In the genomic region with DNA sequence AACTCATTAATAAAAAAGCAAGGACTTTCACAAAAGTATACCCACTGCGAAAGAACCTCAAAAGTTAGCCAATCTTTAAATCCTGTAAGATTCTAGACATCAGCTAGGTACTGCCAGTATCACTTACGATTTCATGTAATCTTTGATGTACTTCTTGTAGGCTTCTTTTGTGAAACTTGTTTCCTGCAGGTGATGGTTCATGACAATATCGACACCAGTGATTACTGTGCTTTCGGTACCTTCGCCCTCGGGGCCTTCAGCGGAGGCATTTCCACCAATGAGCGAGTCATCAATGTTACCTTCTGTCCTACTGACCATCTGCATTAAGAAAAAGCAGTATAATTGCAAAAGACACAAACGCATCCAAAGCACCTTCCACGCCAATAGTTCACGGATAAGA, we compare ENCODE assay signal across 8 cellular contexts. TPM values are rescaled to one million over a fixed set of nuclear protein-coding genes. Genes with fewer than 3 reads are reported as not detected.
DNase-seq lines count a peak whose midpoint lies in the region; ATAC-seq and TF ChIP-seq lines count a peak whose summit lies in the region.

No MANE protein-coding gene starts in this region.

- no peaks in the 10 kb centered on the region for H3K27me3 Mint-ChIP-seq in activated T-helper 1 cell treated with anti-CD3 and anti-CD28 coated beads, Interleukin-12 subunit alpha, Interleukin-12 subunit beta, Interleukin-2, Interleukin-4 antibody, amounts not matched to agents 30 ng/mL and 10 ng/mL and 1 ng/mL, durations not matched to agents 14 hours and 24 hours and 36 hours (ENCODE audit: insufficient read depth)

- H3K4me3 ChIP-seq in HFF-Myc (replicated peaks; ENCODE audit: low read depth, low read length) (peak overlapping the region; percentile 89), iPS DF 6.9 (ENCODE audit: low read length) (peak overlapping the region; percentile 87; the same call in 1 of the 2 replicates)

- no peaks in the 10 kb centered on the region for H3K9me3 ChIP-seq in iPS DF 6.9 (ENCODE audit: control insufficient read depth, insufficient read depth, low read length)

- no peaks in the 10 kb centered on the region for H3K4me1 ChIP-seq in iPS DF 6.9 (ENCODE audit: control insufficient read depth, insufficient read depth, low read length)

- peaks cover 26% of the 10 kb centered on the region for H3K36me3 ChIP-seq in iPS DF 6.9 (ENCODE audit: control insufficient read depth, insufficient read depth, low read length)

- no peaks in the 10 kb centered on the region for H3K9me3 Mint-ChIP-seq in activated T-helper 1 cell treated with anti-CD3 and anti-CD28 coated beads, Interleukin-12 subunit alpha, Interleukin-12 subunit beta, Interleukin-2, Interleukin-4 antibody, amounts not matched to agents 30 ng/mL and 10 ng/mL and 1 ng/mL, durations not matched to agents 14 hours and 24 hours and 36 hours

- intact Hi-C loops in activated T-helper 1 cell treated with anti-CD3 and anti-CD28 coated beads, Interleukin-12 subunit alpha, Interleukin-12 subunit beta, Interleukin-2, Interleukin-4 antibody, amounts not matched to agents 30 ng/mL and 10 ng/mL and 1 ng/mL, durations not matched to agents 14 hours and 24 hours and 36 hours (cut with micrococcal nuclease) = loop anchor here (1.0 to 5.0 kb wide), 7 partner anchors 29 to 1198 kb away; a partner anchor contains a TSS

- no peak for DNase-seq in HFF-Myc (ENCODE audit: extremely low read depth, low read depth)
- DNase-seq in activated T-helper 1 cell treated with anti-CD3 and anti-CD28 coated beads, Interleukin-12 subunit alpha, Interleukin-12 subunit beta, Interleukin-2, Interleukin-4 antibody, amounts not matched to agents 30 ng/mL and 10 ng/mL and 1 ng/mL, durations not matched to agents 14 hours and 24 hours and 36 hours (ENCODE audit: low spot score) = peak; percentile 21
- DNase-seq in iPS DF 6.9 (ENCODE audit: low read depth, low spot score) = no peak
- peak; percentile 32 to 54 for DNase-seq in stimulated activated CD4-positive, alpha-beta T cell treated with anti-CD3 and anti-CD28 coated beads, Interleukin-2, amount 100 ng/mL, for 24 hours
- no peak for DNase-seq in SW 1271 (lab: John Stamatoyannopoulos, UW)
- DNase-seq in NCI-H82 (lab: John Stamatoyannopoulos, UW) = no peak
- no peak for DNase-seq in left lobe of liver (ENCODE audit: low spot score)

- WGBS in iPS DF 6.9 (ENCODE audit: insufficient coverage, insufficient read length) = no CpG with 5 or more reads among the region's 11 CpGs

- H3K27ac ChIP-seq in iPS DF 6.9 (ENCODE audit: low read length) = no peak overlapping the region

- no peak for TF ChIP-seq CTCF in HFF-Myc (IDR thresholded peaks at IDR 0.05; ENCODE audit: low read depth, low read length, missing control alignments)

- peaks cover 61% of the 10 kb centered on the region for H3K36me3 Mint-ChIP-seq in activated T-helper 1 cell treated with anti-CD3 and anti-CD28 coated beads, Interleukin-12 subunit alpha, Interleukin-12 subunit beta, Interleukin-2, Interleukin-4 antibody, amounts not matched to agents 30 ng/mL and 10 ng/mL and 1 ng/mL, durations not matched to agents 14 hours and 24 hours and 36 hours (ENCODE audit: low read depth)

- peak overlapping the region; percentile 99 for H3K4me3 Mint-ChIP-seq in activated T-helper 1 cell treated with anti-CD3 and anti-CD28 coated beads, Interleukin-12 subunit alpha, Interleukin-12 subunit beta, Interleukin-2, Interleukin-4 antibody, amounts not matched to agents 30 ng/mL and 10 ng/mL and 1 ng/mL, durations not matched to agents 14 hours and 24 hours and 36 hours

- peak overlapping the region; percentile 100 for H3K27ac Mint-ChIP-seq in activated T-helper 1 cell treated with anti-CD3 and anti-CD28 coated beads, Interleukin-12 subunit alpha, Interleukin-12 subunit beta, Interleukin-2, Interleukin-4 antibody, amounts not matched to agents 30 ng/mL and 10 ng/mL and 1 ng/mL, durations not matched to agents 14 hours and 24 hours and 36 hours

- H3K27me3 ChIP-seq in iPS DF 6.9 (ENCODE audit: control insufficient read depth, insufficient read depth, low read length) = no peaks in the 10 kb centered on the region; the same call in 1 of the 2 replicates

- H3K4me1 Mint-ChIP-seq in activated T-helper 1 cell treated with anti-CD3 and anti-CD28 coated beads, Interleukin-12 subunit alpha, Interleukin-12 subunit beta, Interleukin-2, Interleukin-4 antibody, amounts not matched to agents 30 ng/mL and 10 ng/mL and 1 ng/mL, durations not matched to agents 14 hours and 24 hours and 36 hours (ENCODE audit: low read depth) = peaks cover 68% of the 10 kb centered on the region

- ATAC-seq in HG03175 (IDR thresholded peaks at IDR 0.05; ENCODE audit: unreplicated experiment) (no peak), left lobe of liver (no peak)

RNA-seq across cellular contexts. Expression of a gene that starts 1.1 kb away (rescaled TPM):
- 2,353 and 2,360 TPM in 2 replicates for total RNA-seq in activated T-helper 1 cell treated with anti-CD3 and anti-CD28 coated beads, Interleukin-12 subunit alpha, Interleukin-12 subunit beta, Interleukin-2, Interleukin-4 antibody, amounts not matched to agents 30 ng/mL and 10 ng/mL and 1 ng/mL, durations not matched to agents 14 hours and 24 hours and 36 hours
- 2,011 TPM for total RNA-seq in left lobe of liver

Comparison
In these comparisons a context has a peak if more than half of its experiments do, and no peak if none do; other contexts are left out.
1. DNase-seq: peak in activated T-helper 1 cell treated with anti-CD3 and anti-CD28 coated beads, Interleukin-12 subunit alpha, Interleukin-12 subunit beta, Interleukin-2, Interleukin-4 antibody, amounts not matched to agents 30 ng/mL and 10 ng/mL and 1 ng/mL, durations not matched to agents 14 hours and 24 hours and 36 hours (single experiment) and stimulated activated CD4-positive, alpha-beta T cell treated with anti-CD3 and anti-CD28 coated beads, Interleukin-2, amount 100 ng/mL, for 24 hours (2 of 2); none in HFF-Myc (single experiment), iPS DF 6.9 (single experiment), SW 1271 (0 of 2), NCI-H82 (single experiment) and left lobe of liver (single experiment).